In genomic region chr5:3595102-3595961, GRCh38 we compare ENCODE assay signal across 8 cellular contexts.
DNase-seq lines count a peak whose midpoint lies in the region; ATAC-seq lines count a peak whose summit lies in the region.

Gene IRX1, plus strand, starts transcription at chr5:3595832. Its CDS starts 274 bp downstream, at chr5:3596106.

- no peak for ATAC-seq in GM21825 (IDR thresholded peaks at IDR 0.05; ENCODE audit: unreplicated experiment)

- DNase-seq in stimulated activated CD4-positive, alpha-beta T cell treated with anti-CD3 and anti-CD28 coated beads, Interleukin-15, amount 100 ng/mL, for 24 hours = peak; percentile 11
- no peak for DNase-seq in stimulated activated CD4-positive, alpha-beta T cell treated with anti-CD3 and anti-CD28 coated beads, Interleukin-2, amount 100 ng/mL, for 48 hours
- DNase-seq in ecto neural progenitor cell (ENCODE audit: low spot score) (peak; percentile 90), medulla oblongata (ENCODE audit: extremely low spot score) (peak; percentile 56), NCI-H69 (lab: John Stamatoyannopoulos, UW) (no peak), NCI-H774 (lab: John Stamatoyannopoulos, UW) (no peak)
- DNase-seq in stimulated activated CD4-positive, alpha-beta T cell treated with anti-CD3 and anti-CD28 coated beads, Interleukin-1b, Interleukin-23, amount 100 ng/mL, for 48 hours = no peak

Comparison
In these comparisons a context has a peak if more than half of its experiments do, and no peak if none do; other contexts are left out.
1. DNase-seq: peak in stimulated activated CD4-positive, alpha-beta T cell treated with anti-CD3 and anti-CD28 coated beads, Interleukin-15, amount 100 ng/mL, for 24 hours (single experiment), ecto neural progenitor cell (single experiment) and medulla oblongata (single experiment); none in stimulated activated CD4-positive, alpha-beta T cell treated with anti-CD3 and anti-CD28 coated beads, Interleukin-2, amount 100 ng/mL, for 48 hours (0 of 2), NCI-H69 (single experiment), stimulated activated CD4-positive, alpha-beta T cell treated with anti-CD3 and anti-CD28 coated beads, Interleukin-1b, Interleukin-23, amount 100 ng/mL, for 48 hours (single experiment) and NCI-H774 (single experiment).